Comparison of ENCODE assay signal across 8 cellular contexts in the genomic region with DNA sequence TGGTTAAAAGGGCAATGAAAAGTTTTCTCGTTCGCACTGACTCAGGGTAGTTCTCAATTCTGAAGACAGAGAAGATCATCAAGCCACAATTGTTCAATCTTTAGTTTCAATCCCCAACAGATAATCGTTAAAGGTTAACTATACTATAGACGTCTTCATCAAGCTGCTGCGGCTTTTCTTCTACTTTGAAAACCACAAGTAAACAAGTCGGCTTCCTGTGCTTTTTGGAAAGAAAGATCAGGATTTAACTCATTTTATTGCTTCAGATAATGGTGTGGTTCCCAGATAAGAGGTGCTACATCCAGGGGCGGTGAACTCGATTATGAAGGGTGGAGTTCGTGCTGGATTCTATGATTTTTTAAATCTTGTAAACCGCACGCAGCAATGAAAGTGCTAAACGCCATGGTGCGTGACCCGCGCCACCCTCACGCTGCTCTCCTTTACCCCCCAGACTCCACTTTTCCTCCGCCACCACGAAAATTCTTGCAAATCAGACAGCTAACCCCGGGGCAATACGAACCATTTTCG. TPM values are rescaled to one million over a fixed set of nuclear protein-coding genes. Genes with fewer than 3 reads are reported as not detected.
DNase-seq lines count a peak whose midpoint lies in the region; ATAC-seq and TF ChIP-seq lines count a peak whose summit lies in the region.

No MANE protein-coding gene starts in this region.

- H3K79me2 ChIP-seq in OCI-LY1 (ENCODE audit: insufficient read depth, low read length), result peaks cover 39% of the 10 kb centered on the region

- peak overlapping the region; percentile 95 for H3K4me3 Mint-ChIP-seq in neural crest cell

- peak overlapping the region; percentile 88 for H3K4me2 ChIP-seq in OCI-LY1 (ENCODE audit: low read length)

- H3K27ac ChIP-seq in AG04450 (ENCODE audit: low read depth, low read length) (peak overlapping the region; percentile 84), OCI-LY1 (ENCODE audit: low read depth, low read length, poor library complexity, severe bottlenecking) (peak overlapping the region; percentile 95)
- no peak overlapping the region for H3K27ac ChIP-seq in effector memory CD4-positive, alpha-beta T cell (ENCODE audit: insufficient read depth, low read length, poor library complexity, severe bottlenecking)

- H3K27ac Mint-ChIP-seq in neural crest cell (ENCODE audit: unreplicated experiment), result peak overlapping the region; percentile 99

- DNase-seq in AG04450 (ENCODE audit: low read depth, low spot score) (no peak), neural crest cell (ENCODE audit: low read depth, low spot score) (no peak), NCI-H2029 (lab: John Stamatoyannopoulos, UW) (no peak), T1000 (lab: John Stamatoyannopoulos, UW) (no peak)
- DNase-seq in effector memory CD4-positive, alpha-beta T cell, result no peak

- POLR2A ChIA-PET in AG04450 (lab: Yijun Ruan, JAX), result no interaction called here

- H4K20me1 ChIP-seq in OCI-LY1 (ENCODE audit: insufficient read depth, low read length), result no peaks in the 10 kb centered on the region

- peaks cover 35% of the 10 kb centered on the region for H3K36me3 ChIP-seq in OCI-LY1 (ENCODE audit: insufficient read depth, low read length)
- no peaks in the 10 kb centered on the region for H3K36me3 ChIP-seq in effector memory CD4-positive, alpha-beta T cell (ENCODE audit: control insufficient read depth, insufficient read depth, low read length)

- H3K4me1 ChIP-seq in OCI-LY1 (ENCODE audit: insufficient read depth, low read length, severe bottlenecking), result peaks cover 78% of the 10 kb centered on the region
- peaks cover 8% of the 10 kb centered on the region for H3K4me1 ChIP-seq in effector memory CD4-positive, alpha-beta T cell (ENCODE audit: control insufficient read depth, insufficient read depth, low read length, poor library complexity, severe bottlenecking)

- peaks cover 49% of the 10 kb centered on the region for H3K4me1 Mint-ChIP-seq in neural crest cell

- H3K9me3 Mint-ChIP-seq in neural crest cell, result peaks cover 7% of the 10 kb centered on the region

- H3K9ac ChIP-seq in OCI-LY1 (ENCODE audit: low read length), result peak overlapping the region; percentile 100

- H3K36me3 Mint-ChIP-seq in neural crest cell (ENCODE audit: low read depth), result peaks cover 2% of the 10 kb centered on the region

- H3F3A ChIP-seq in OCI-LY1 (ENCODE audit: insufficient read depth, low read length), result 0 out of 2 replicates have a peak, but pooled peaks cover 3% of the 10 kb centered on the region

- no peaks in the 10 kb centered on the region for H3K9me2 ChIP-seq in OCI-LY1 (ENCODE audit: low read depth, low read length)

- CTCF ChIA-PET in AG04450 (lab: Charles Lee), result no interaction called here

- H3K27me3 ChIP-seq in AG04450 (ENCODE audit: control insufficient read depth, insufficient read depth, low read length) (peaks cover 6% of the 10 kb centered on the region), OCI-LY1 (ENCODE audit: insufficient read depth, low read length) (no peaks in the 10 kb centered on the region)
- H3K27me3 ChIP-seq in effector memory CD4-positive, alpha-beta T cell (replicated peaks; ENCODE audit: control insufficient read depth, insufficient read depth, low read length, poor library complexity, severe bottlenecking), result no peaks in the 10 kb centered on the region

- peak; percentile 42 for ATAC-seq in GM18505 (IDR thresholded peaks at IDR 0.05; ENCODE audit: unreplicated experiment)
- peak; percentile 45 for ATAC-seq in HG02970 (IDR thresholded peaks at IDR 0.05; ENCODE audit: low FRiP score, unreplicated experiment)

- H3K9me3 ChIP-seq in AG04450 (ENCODE audit: control insufficient read depth, insufficient read depth, low read length) (no peaks in the 10 kb centered on the region), OCI-LY1 (ENCODE audit: low read length) (no peaks in the 10 kb centered on the region)
- H3K9me3 ChIP-seq in effector memory CD4-positive, alpha-beta T cell (ENCODE audit: control insufficient read depth, low read length), result no peaks in the 10 kb centered on the region

- H3K4me3 ChIP-seq in AG04450 (ENCODE audit: low read depth, low read length) (peak overlapping the region; percentile 84), OCI-LY1 (ENCODE audit: low read depth, low read length, poor library complexity, severe bottlenecking) (peak overlapping the region; percentile 98)
- peak overlapping the region; percentile 73 for H3K4me3 ChIP-seq in effector memory CD4-positive, alpha-beta T cell (ENCODE audit: insufficient read depth, low read depth, low read length, poor library complexity, severe bottlenecking)

- H2AFZ ChIP-seq in OCI-LY1 (ENCODE audit: low read length), result no peak overlapping the region

- no peak for TF ChIP-seq POLR2A in GM18505 (IDR thresholded peaks at IDR 0.05; ENCODE audit: borderline replicate concordance, extremely low read depth, insufficient read depth, insufficient read length)

- H3K27me3 Mint-ChIP-seq in neural crest cell (ENCODE audit: low read depth), result peaks cover 2% of the 10 kb centered on the region

- TF ChIP-seq CTCF in AG04450 (IDR thresholded peaks at IDR 0.05; ENCODE audit: low read depth, low read length) (no peak), OCI-LY1 (IDR thresholded peaks at IDR 0.05; ENCODE audit: low read length) (no peak), neural crest cell (conservative IDR thresholded peaks at IDR 0.05) (no peak)

RNA-seq across cellular contexts. Expression of a gene that starts 0.5 kb away (rescaled TPM):
- polyA plus RNA-seq in AG04450 (2011; rRNA removed), result 11.4 and 13.9 TPM in 2 replicates
- polyA minus RNA-seq in AG04450 (2011; rRNA and poly(A)+ RNA removed), result 8.6 and 9.7 TPM in 2 replicates
- 82.5 and 88.8 TPM in 2 replicates for total RNA-seq in neural crest cell
